17 cellular contexts compared by ENCODE assay signal in the genomic region with DNA sequence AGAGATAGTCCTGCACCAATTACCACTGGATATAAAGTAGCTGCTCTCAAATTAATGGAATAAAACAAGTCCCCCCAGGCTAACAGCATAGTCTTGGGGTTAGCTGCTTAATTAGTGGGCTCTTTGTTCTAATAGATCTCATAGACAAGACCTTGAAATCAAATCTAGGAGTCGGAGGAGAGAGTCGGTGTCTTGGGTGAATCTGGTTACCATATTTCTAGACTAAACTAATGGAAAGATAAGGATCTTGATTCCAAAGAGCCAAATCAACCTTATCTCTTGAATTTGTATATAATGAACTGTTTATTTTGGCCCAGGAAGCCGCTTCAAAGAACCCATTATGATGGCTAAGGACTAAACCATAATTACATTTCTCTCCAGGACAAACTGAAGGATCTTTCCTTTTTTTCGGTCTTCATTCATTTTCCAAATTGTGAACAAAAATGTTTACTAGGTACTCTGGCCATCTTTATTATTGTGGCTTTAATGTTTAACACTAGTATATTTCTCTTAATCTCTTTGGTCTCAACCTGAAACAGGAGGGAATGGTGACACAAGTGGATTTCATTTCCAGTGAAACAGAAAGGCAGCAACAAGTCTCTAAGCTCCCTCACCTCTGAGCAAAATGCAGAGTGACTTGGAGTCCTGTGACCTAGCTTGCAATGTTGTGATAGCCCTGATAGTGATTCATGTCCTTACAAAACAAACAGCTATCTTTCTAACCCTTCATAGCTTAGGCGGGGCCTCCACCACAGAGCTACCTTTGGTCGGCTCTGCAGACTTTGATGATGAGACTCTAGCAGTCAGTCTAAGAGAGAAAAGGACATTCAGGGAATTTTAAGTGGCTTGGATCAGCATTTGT.
A peak's percentile ranks its signal among the peaks of the same experiment; 100 is the strongest.
DNase-seq lines count a peak whose midpoint lies in the region; ATAC-seq, FAIRE-seq and TF ChIP-seq lines count a peak whose summit lies in the region.
"Had no signal": no experiment of that assay in that cellular context is flagged by ENCODE, and none has a peak within 500 bp of the region (broad histone marks: within the 10 kb centered on the region; RNA-seq: fewer than 3 reads in every experiment).

No MANE protein-coding gene starts in this region.

- intact Hi-C loops in left colon (cut with DNase I, micrococcal nuclease) (no loop called here), lower leg skin (cut with DNase I; ENCODE audit: low total_unique reads) (loop anchor here (5.0 kb wide), 1 partner anchor 1380 kb away; no protein-coding TSS in a partner anchor)

- no peak for TF ChIP-seq EP300 in A549 (IDR thresholded peaks at IDR 0.05)

- no peaks in the 10 kb centered on the region for H3K36me3 ChIP-seq in right atrium auricular region
- H3K36me3 ChIP-seq: ascending aorta, prostate gland, upper lobe of left lung had no signal

- peak overlapping the region; percentile 19; the same call in 2 of the 3 replicates for H3K4me2 ChIP-seq in A549

- H3K27ac ChIP-seq in A549 = no peak overlapping the region
- H3K27ac ChIP-seq in VCaP = peak overlapping the region; percentile 73
- H3K27ac ChIP-seq in right atrium auricular region = no peak overlapping the region
- H3K27ac ChIP-seq: ascending aorta, prostate gland, upper lobe of left lung had no signal

- ATAC-seq in A549 (peak; percentile 57 to 90; a peak in 5 of 6 replicates), left colon (peak; percentile 57), GM18498 (IDR thresholded peaks at IDR 0.05; ENCODE audit: unreplicated experiment) (no peak)

- TF ChIP-seq POLR2A in A549 (IDR thresholded peaks at IDR 0.05; ENCODE audit: low read length) (no peak), lower leg skin (IDR thresholded peaks at IDR 0.05) (no peak)

- 50% methylated on average over 6 of the region's 6 CpGs for WGBS in A549 (ENCODE audit: missing lambda C conversion rate)
- WGBS in lower leg skin, 2 donors = 82 to 84% methylated on average over 6 of the region's 6 CpGs

- no peak overlapping the region for H3K4me3 ChIP-seq in A549
- no peak overlapping the region for H3K4me3 ChIP-seq in right atrium auricular region
- no peak overlapping the region for H3K4me3 ChIP-seq in lower leg skin (ENCODE audit: low read depth, poor library complexity, severe bottlenecking)
- H3K4me3 ChIP-seq: ascending aorta, prostate gland, upper lobe of left lung had no signal

- CTCF ChIA-PET in A549 (lab: Yijun Ruan, JAX) = interaction anchor here (1.0 kb wide), 1 partner anchor 8 kb away, joined by 4 read pairs; no protein-coding TSS in a partner anchor

- no peaks in the 10 kb centered on the region for H3K27me3 ChIP-seq in right atrium auricular region
- H3K27me3 ChIP-seq: ascending aorta, upper lobe of left lung had no signal

- H3K4me1 ChIP-seq in A549 (peaks cover 15% of the 10 kb centered on the region), right atrium auricular region (no peaks in the 10 kb centered on the region)
- H3K4me1 ChIP-seq: ascending aorta, prostate gland, upper lobe of left lung had no signal

- POLR2A ChIA-PET in A549 (lab: Yijun Ruan, JAX) = no interaction called here

- peaks cover 13% of the 10 kb centered on the region; the same call in 2 of the 3 replicates for H3K9me3 ChIP-seq in A549
- peaks cover 0 to under 1% of the 10 kb centered on the region in 2 donors for H3K9me3 ChIP-seq in right atrium auricular region
- H3K9me3 ChIP-seq: ascending aorta, prostate gland had no signal

- FAIRE-seq in A549 (lab: Jason Lieb, UNC) = no peak
- FAIRE-seq: GM12892, RCC 7860 had no signal

- DNase-seq in A549 (ENCODE audit: low read depth in 1 of 2, low spot score in 1 of 2) = peak; percentile 2 to 41
- peak; percentile 29 for DNase-seq in HuH-7.5 (ENCODE audit: low spot score)
- DNase-seq in left colon = no peak
- DNase-seq in GM19240 (ENCODE audit: insufficient read length, low spot score) = no peak
- no peak for DNase-seq in right atrium auricular region (ENCODE audit: low spot score)
- no peak for DNase-seq in lower leg skin (ENCODE audit: low spot score in 2 of 2)
- DNase-seq: activated CD4-positive, alpha-beta T cell treated with anti-CD3 and anti-CD28 coated beads, Interleukin-2, amount 50 U/mL, for 1 hour; DMS 273 treated with DMSO at 0.1 percent for 48 hours; GOT3; NCI-H226; upper lobe of left lung had no signal

- no peak for TF ChIP-seq CTCF in A549 (IDR thresholded peaks at IDR 0.05)
- no peak for TF ChIP-seq CTCF in VCaP (conservative IDR thresholded peaks at IDR 0.05)
- no peak for TF ChIP-seq CTCF in right atrium auricular region (IDR thresholded peaks at IDR 0.05)
- TF ChIP-seq CTCF in lower leg skin (IDR thresholded peaks at IDR 0.05) = no peak

- TF ChIP-seq RAD21 in A549 (conservative IDR thresholded peaks at IDR 0.05 in 1 of 2, IDR thresholded peaks at IDR 0.05 in 1 of 2) = no peak

TF ChIP-seq in A549, 52 proteins besides CTCF, POLR2A, EP300 and RAD21:
- TF ChIP-seq NFE2L2 (conservative IDR thresholded peaks at IDR 0.05; ENCODE audit: low read length) = no peak
- no peak for TF ChIP-seq EHMT2 (IDR thresholded peaks at IDR 0.05; ENCODE audit: low read depth)
- TF ChIP-seq NR3C1 (IDR thresholded peaks at IDR 0.05) = no peak
- TF ChIP-seq JUNB (IDR thresholded peaks at IDR 0.05) = no peak
- no peak for TF ChIP-seq ZSCAN20 (CRISPR knock-in tag; IDR thresholded peaks at IDR 0.05)
- TF ChIP-seq FOXS1 (CRISPR knock-in tag; IDR thresholded peaks at IDR 0.05) = no peak
- TF ChIP-seq CHD4 (IDR thresholded peaks at IDR 0.05; ENCODE audit: borderline replicate concordance) = no peak
- no peak for TF ChIP-seq KDM5A (IDR thresholded peaks at IDR 0.05)
- TF ChIP-seq FOSB (CRISPR knock-in tag; IDR thresholded peaks at IDR 0.05) = no peak
TF ChIP-seq in A549: peak in this region for 0.

Comparison
In these comparisons a context has a peak if more than half of its experiments do, and no peak if none do; other contexts are left out.
1. DNase-seq: peak in A549 (2 of 2) and HuH-7.5 (single experiment); none in left colon (0 of 2), GM19240 (single experiment), right atrium auricular region (single experiment) and lower leg skin (0 of 2).